17 cellular contexts compared by ENCODE assay signal in genomic region chr6:39688494-39688893, GRCh38. TPM values are rescaled to one million over a fixed set of nuclear protein-coding genes. Genes with fewer than 3 reads are reported as not detected.
DNase-seq lines count a peak whose midpoint lies in the region; ATAC-seq and TF ChIP-seq lines count a peak whose summit lies in the region.
"Had no signal": no experiment of that assay in that cellular context is flagged by ENCODE, and none has a peak within 500 bp of the region (broad histone marks: within the 10 kb centered on the region; RNA-seq: fewer than 3 reads in every experiment).

No MANE protein-coding gene starts in this region.

- H3K4me3 ChIP-seq in BJ (ENCODE audit: low read depth, low read length) (no peak overlapping the region), brain microvascular endothelial cell (ENCODE audit: low read depth, low read length) (no peak overlapping the region), lower lobe of right lung (no peak overlapping the region), BE2C (ENCODE audit: low read depth, low read length) (no peak overlapping the region)
- H3K4me3 ChIP-seq: SJSA1 had no signal

- in situ Hi-C loops in brain microvascular endothelial cell (cut with HindIII; ENCODE audit: low pct_ligation_motif_present, low sequenced_read_pairs), result no loop called here

- CTCF ChIA-PET in BJ (lab: Yijun Ruan, JAX), result no interaction called here

- no peaks in the 10 kb centered on the region for H3K4me1 ChIP-seq in lower lobe of right lung
- no peaks in the 10 kb centered on the region for H3K4me1 ChIP-seq in BE2C
- H3K4me1 ChIP-seq: SJSA1 had no signal

- H3K27ac ChIP-seq in brain microvascular endothelial cell (no peak overlapping the region), lower lobe of right lung (no peak overlapping the region)
- H3K27ac ChIP-seq: SJSA1 had no signal

- H3K36me3 ChIP-seq in BJ (ENCODE audit: control insufficient read depth, insufficient read depth, low read length) (no peaks in the 10 kb centered on the region), brain microvascular endothelial cell (replicated peaks) (no peaks in the 10 kb centered on the region), lower lobe of right lung (no peaks in the 10 kb centered on the region), BE2C (no peaks in the 10 kb centered on the region)
- H3K36me3 ChIP-seq: SJSA1 had no signal

- DNase-seq in BJ (ENCODE audit: low read depth) (peak; percentile 44), M059J (ENCODE audit: low read depth) (peak; percentile 70), brain microvascular endothelial cell (peak; percentile 70), lower lobe of right lung (no peak), BE2C (no peak), T-helper 17 cell (no peak)
- DNase-seq: activated CD4-positive, alpha-beta T cell treated with anti-CD3 and anti-CD28 coated beads for 4 hours; CD4-positive, alpha-beta memory T cell; NCI-H1092 treated with DMSO at 0.1 percent for 48 hours; NCI-H748 treated with DMSO at 0.1 percent for 48 hours had no signal

- H3K9me3 ChIP-seq in lower lobe of right lung (no peaks in the 10 kb centered on the region), BE2C (no peaks in the 10 kb centered on the region), T-helper 17 cell (ENCODE audit: control insufficient read depth, low read length, poor library complexity, severe bottlenecking) (no peaks in the 10 kb centered on the region)
- H3K9me3 ChIP-seq: SJSA1 had no signal

- H3K27me3 ChIP-seq in BJ (ENCODE audit: control insufficient read depth, insufficient read depth, low read length), result no peaks in the 10 kb centered on the region
- no peaks in the 10 kb centered on the region for H3K27me3 ChIP-seq in brain microvascular endothelial cell (replicated peaks)
- no peaks in the 10 kb centered on the region for H3K27me3 ChIP-seq in lower lobe of right lung (ENCODE audit: low read depth)
- no peaks in the 10 kb centered on the region for H3K27me3 ChIP-seq in BE2C
- H3K27me3 ChIP-seq: SJSA1 had no signal

- intact Hi-C loops in lower lobe of right lung (cut with DNase I), result no loop called here

- peak; percentile 45 to 61 for ATAC-seq in lower lobe of right lung
- no peak for ATAC-seq in HG02973 (IDR thresholded peaks at IDR 0.05; ENCODE audit: unreplicated experiment)
- ATAC-seq in HG02798 (IDR thresholded peaks at IDR 0.05; ENCODE audit: poor library complexity, unreplicated experiment), result no peak
- ATAC-seq in T-helper 17 cell, result no peak
- ATAC-seq: esophagus mucosa had no signal

- POLR2A ChIA-PET in BJ (lab: Charles Lee), result no interaction called here

- H3K27ac Mint-ChIP-seq in T-helper 17 cell, result no peak overlapping the region
- H3K27ac Mint-ChIP-seq: CD4-positive, alpha-beta memory T cell; nephron; stimulated activated effector memory CD8-positive, alpha-beta T cell treated with anti-CD3 and anti-CD28 coated beads, Interleukin-12 subunit alpha, Interleukin-12 subunit beta, amount 100 ng/mL, for 72 hours had no signal

- H3K4me1 Mint-ChIP-seq in T-helper 17 cell, result peaks cover 5% of the 10 kb centered on the region
- H3K4me1 Mint-ChIP-seq: CD4-positive, alpha-beta memory T cell; central memory CD8-positive, alpha-beta T cell; stimulated activated effector memory CD8-positive, alpha-beta T cell treated with anti-CD3 and anti-CD28 coated beads, Interleukin-12 subunit alpha, Interleukin-12 subunit beta, amount 100 ng/mL, for 72 hours had no signal

- no peaks in the 10 kb centered on the region for H3K36me3 Mint-ChIP-seq in T-helper 17 cell (ENCODE audit: low read depth)
- H3K36me3 Mint-ChIP-seq: CD4-positive, alpha-beta memory T cell; stimulated activated effector memory CD8-positive, alpha-beta T cell treated with anti-CD3 and anti-CD28 coated beads, Interleukin-12 subunit alpha, Interleukin-12 subunit beta, amount 100 ng/mL, for 72 hours had no signal

- no peak for TF ChIP-seq CTCF in BJ (IDR thresholded peaks at IDR 0.05; ENCODE audit: insufficient read depth, low read depth, low read length)
- TF ChIP-seq CTCF in brain microvascular endothelial cell (IDR thresholded peaks at IDR 0.05; ENCODE audit: low read depth, low read length, missing control alignments), result no peak
- no peak for TF ChIP-seq CTCF in lower lobe of right lung (IDR thresholded peaks at IDR 0.05)
- no peak for TF ChIP-seq CTCF in BE2C (IDR thresholded peaks at IDR 0.05; ENCODE audit: low read depth, low read length)

- H3K4me3 Mint-ChIP-seq in T-helper 17 cell, result no peak overlapping the region
- H3K4me3 Mint-ChIP-seq: CD4-positive, alpha-beta memory T cell; central memory CD8-positive, alpha-beta T cell; nephron; stimulated activated effector memory CD8-positive, alpha-beta T cell treated with anti-CD3 and anti-CD28 coated beads, Interleukin-12 subunit alpha, Interleukin-12 subunit beta, amount 100 ng/mL, for 72 hours had no signal

- H3K27me3 Mint-ChIP-seq in T-helper 17 cell, result peaks cover 47% of the 10 kb centered on the region

RNA-seq across cellular contexts. Expression of gene KIF6, which starts 36.7 kb away (rescaled TPM):
- 0.56 and 0.58 TPM in 2 replicates for polyA plus RNA-seq in BJ (2011; rRNA removed)
- 0.28 and 0.51 TPM in 2 replicates for polyA minus RNA-seq in BJ (2011; rRNA and poly(A)+ RNA removed)
- total RNA-seq in M059J (2014; rRNA removed; shearing (Covaris generic)), result 0.49 and 2.7 TPM in 2 replicates
- total RNA-seq in lower lobe of right lung (2.5 TPM), T-helper 17 cell (under 1 TPM in 1 of 2 donors, not detected in 1; 0.40 TPM)
- not detected for polyA plus RNA-seq in BE2C (2012; ENCODE audit: insufficient read depth, insufficient read length, low read depth)
- total RNA-seq: CD4-positive, alpha-beta memory T cell; SJSA1 had no signal
- polyA plus RNA-seq: CD4-positive, alpha-beta memory T cell had no signal

Comparison
In these comparisons a context has a peak if more than half of its experiments do, and no peak if none do; other contexts are left out.
1. DNase-seq: peak in BJ (single experiment), M059J (single experiment) and brain microvascular endothelial cell (single experiment); none in lower lobe of right lung (single experiment), BE2C (single experiment) and T-helper 17 cell (0 of 3).
2. ATAC-seq: peak in lower lobe of right lung (2 of 2); none in HG02973 (single experiment), HG02798 (single experiment) and T-helper 17 cell (single experiment).